18 cellular contexts compared by ENCODE assay signal in genomic region chr17:65418622-65419021, GRCh38.
DNase-seq lines count a peak whose midpoint lies in the region; ATAC-seq, FAIRE-seq and TF ChIP-seq lines count a peak whose summit lies in the region.
"Had no signal": no experiment of that assay in that cellular context is flagged by ENCODE, and none has a peak within 500 bp of the region (broad histone marks: within the 10 kb centered on the region; RNA-seq: fewer than 3 reads in every experiment).

No MANE protein-coding gene starts in this region.

- no peaks in the 10 kb centered on the region for H3K9me3 ChIP-seq in A549
- H3K9me3 ChIP-seq in Loucy (ENCODE audit: insufficient read depth, low read depth, low read length): no peaks in the 10 kb centered on the region
- no peaks in the 10 kb centered on the region for H3K9me3 ChIP-seq in prostate gland
- H3K9me3 ChIP-seq: tibial artery had no signal

- H3K4me1 Mint-ChIP-seq in natural killer cell: no peaks in the 10 kb centered on the region
- H3K4me1 Mint-ChIP-seq: activated B cell treated with CpG ODN at 0.5 μM for 24 hours, B cell, GM23338 had no signal

- TF ChIP-seq EP300 in A549 (IDR thresholded peaks at IDR 0.05): no peak

- peak; percentile 31 to 47; a peak in 3 of 5 replicates for TF ChIP-seq RAD21 in A549 (conservative IDR thresholded peaks at IDR 0.05 in 1 of 2, IDR thresholded peaks at IDR 0.05 in 1 of 2)

- TF ChIP-seq POLR2A in A549 (IDR thresholded peaks at IDR 0.05; ENCODE audit: low read length): no peak
- no peak for TF ChIP-seq POLR2A in prostate gland (IDR thresholded peaks at IDR 0.05)

- H3K27me3 Mint-ChIP-seq in natural killer cell (ENCODE audit: low read depth in 2 of 2): peaks cover 0 to 9% of the 10 kb centered on the region in 2 donors
- H3K27me3 Mint-ChIP-seq: activated B cell treated with CpG ODN at 0.5 μM for 24 hours, brain had no signal

- no peak overlapping the region for H3K4me3 Mint-ChIP-seq in natural killer cell
- H3K4me3 Mint-ChIP-seq: activated B cell treated with CpG ODN at 0.5 μM for 24 hours, B cell, brain, GM23338, neural crest cell had no signal

- H3K4me3 ChIP-seq in A549 (no peak overlapping the region), Loucy (ENCODE audit: low read length, poor library complexity, severe bottlenecking) (no peak overlapping the region), choroid plexus epithelial cell (ENCODE audit: low read depth, low read length) (no peak overlapping the region), prostate gland (no peak overlapping the region)
- H3K4me3 ChIP-seq: GM23338, lung, tibial artery had no signal

- H4K20me1 ChIP-seq in Loucy (ENCODE audit: insufficient read depth, low read length, poor library complexity, severe bottlenecking): no peaks in the 10 kb centered on the region

- H3K36me3 ChIP-seq in Loucy (ENCODE audit: insufficient read depth, low read length): no peaks in the 10 kb centered on the region
- H3K36me3 ChIP-seq in prostate gland: no peaks in the 10 kb centered on the region
- H3K36me3 ChIP-seq: tibial artery had no signal

- no peak overlapping the region for H2AFZ ChIP-seq in Loucy (ENCODE audit: low read length)
- H2AFZ ChIP-seq: GM23338 had no signal

- intact Hi-C loops in natural killer cell (cut with micrococcal nuclease) (no loop called here), prostate gland (cut with DNase I) (no loop called here)

- ATAC-seq in A549 (peak; percentile 73 to 77; a peak in 5 of 6 replicates), natural killer cell (no peak), HG02973 (IDR thresholded peaks at IDR 0.05; ENCODE audit: unreplicated experiment) (no peak)
- ATAC-seq: GM23338 had no signal

- H3K27ac ChIP-seq in A549 (no peak overlapping the region), prostate gland (no peak overlapping the region)
- H3K27ac ChIP-seq: tibial artery had no signal

- no peak overlapping the region for H3K4me2 ChIP-seq in A549
- no peak overlapping the region for H3K4me2 ChIP-seq in Loucy (ENCODE audit: low read depth, low read length, poor library complexity, severe bottlenecking)
- H3K4me2 ChIP-seq: GM23338 had no signal

- H3K36me3 Mint-ChIP-seq in natural killer cell: no peaks in the 10 kb centered on the region
- H3K36me3 Mint-ChIP-seq: brain had no signal

- DNase-seq in A549 (ENCODE audit: low read depth in 1 of 2, low spot score in 1 of 2) (no peak), choroid plexus epithelial cell (ENCODE audit: low read depth) (no peak), midbrain (lab: John Stamatoyannopoulos, UW) (peak; percentile 1), natural killer cell (no peak), prostate gland (ENCODE audit: low spot score) (no peak), 8988T (no peak)
- DNase-seq: activated B cell treated with CpG ODN at 0.5 μM for 24 hours; activated naive CD4-positive, alpha-beta T cell; effector CD4-positive, alpha-beta T cell; NCI-H1048; tibial artery had no signal

- no peaks in the 10 kb centered on the region for H3K9me2 ChIP-seq in Loucy (replicated peaks; ENCODE audit: low read depth, low read length)

- H3K9ac ChIP-seq in Loucy (ENCODE audit: low read depth, low read length, poor library complexity, severe bottlenecking): no peak overlapping the region

- TF ChIP-seq CTCF in A549 (IDR thresholded peaks at IDR 0.05) (peak; percentile 28), Loucy (conservative IDR thresholded peaks at IDR 0.05; ENCODE audit: low read length) (peak; percentile 33; the same call in 1 of the 2 replicates), choroid plexus epithelial cell (conservative IDR thresholded peaks at IDR 0.05; ENCODE audit: low read depth, low read length) (peak; percentile 22), natural killer cell (IDR thresholded peaks at IDR 0.05) (no peak), prostate gland (IDR thresholded peaks at IDR 0.05) (no peak)

- WGBS in A549 (ENCODE audit: missing lambda C conversion rate): 4% methylated on average over 3 of the region's 3 CpGs
- 49% methylated on average over 3 of the region's 3 CpGs for WGBS in prostate gland

- CTCF ChIA-PET in A549 (lab: Yijun Ruan, JAX): interaction anchor here (1.0 to 1.8 kb wide), 8 partner anchors 12 to 747 kb away, joined by 3 to 10 read pairs (median 4); no protein-coding TSS in a partner anchor

- no peaks in the 10 kb centered on the region for H3K79me2 ChIP-seq in Loucy (ENCODE audit: insufficient read depth, low read length)

- H3F3A ChIP-seq in Loucy (ENCODE audit: low read depth): no peaks in the 10 kb centered on the region

- POLR2A ChIA-PET in A549 (lab: Yijun Ruan, JAX): no interaction called here

- no peak overlapping the region for H3K27ac Mint-ChIP-seq in natural killer cell
- H3K27ac Mint-ChIP-seq: activated B cell treated with CpG ODN at 0.5 μM for 24 hours, B cell, brain, GM23338 had no signal

- no peak for FAIRE-seq in A549 (lab: Jason Lieb, UNC)

- H3K4me1 ChIP-seq in A549: no peaks in the 10 kb centered on the region
- H3K4me1 ChIP-seq in Loucy (ENCODE audit: insufficient read depth, low read length, poor library complexity, severe bottlenecking): no peaks in the 10 kb centered on the region
- no peaks in the 10 kb centered on the region for H3K4me1 ChIP-seq in prostate gland (replicated peaks)

- H3K27me3 ChIP-seq in Loucy (ENCODE audit: insufficient read depth, low read length, poor library complexity, severe bottlenecking): no peaks in the 10 kb centered on the region
- H3K27me3 ChIP-seq in prostate gland (replicated peaks; ENCODE audit: insufficient read depth): no peaks in the 10 kb centered on the region
- H3K27me3 ChIP-seq: tibial artery had no signal

- H3K9me3 Mint-ChIP-seq in natural killer cell: no peaks in the 10 kb centered on the region

TF ChIP-seq in A549, 52 proteins besides CTCF, POLR2A, EP300 and RAD21:
- TF ChIP-seq KDM5A (IDR thresholded peaks at IDR 0.05) (no peak), SMC3 (IDR thresholded peaks at IDR 0.05) (peak; percentile 30; the same call in 2 of the 3 replicates)
TF ChIP-seq in A549: peak in this region for 1.

Comparison
In these comparisons a context has a peak if more than half of its experiments do, and no peak if none do; other contexts are left out.
1. ATAC-seq: peak in A549 (2 of 2); none in natural killer cell (0 of 3) and HG02973 (single experiment).
2. CTCF ChIP-seq: peak in A549 (single experiment), Loucy (single experiment) and choroid plexus epithelial cell (single experiment); none in natural killer cell (single experiment) and prostate gland (0 of 4).